7 cellular contexts compared by ENCODE assay signal in the genomic region with DNA sequence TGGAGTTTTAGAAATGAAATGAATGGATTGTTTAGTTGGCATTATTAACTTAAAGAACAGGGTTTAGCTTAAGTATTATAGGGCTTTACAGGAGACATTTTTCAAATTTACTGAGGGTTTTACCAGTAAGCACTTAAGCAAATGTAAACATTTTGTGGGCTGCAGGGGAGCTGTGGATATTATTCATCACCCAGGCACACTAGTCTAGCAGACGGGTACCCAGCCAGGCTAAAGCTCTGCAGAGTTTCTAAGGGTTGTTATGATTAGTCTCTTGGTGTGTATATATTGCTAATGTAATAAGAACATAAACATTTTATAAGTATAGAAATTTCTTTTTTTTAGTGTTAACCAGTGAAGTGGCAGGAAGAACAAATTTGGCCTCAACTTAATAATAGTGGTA. TPM values are rescaled to one million over a fixed set of nuclear protein-coding genes. Genes with fewer than 3 reads are reported as not detected.
"Had no signal": no experiment of that assay in that cellular context is flagged by ENCODE, and none has a peak within 500 bp of the region (broad histone marks: within the 10 kb centered on the region; RNA-seq: fewer than 3 reads in every experiment).

No MANE protein-coding gene starts in this region.

RNA-seq across cellular contexts. Expression of a gene that starts 56.7 kb away (rescaled TPM):
- total RNA-seq: GM23338, H4, H7, HepG2, HFFc6, HT1080, K562 had no signal
- polyA plus RNA-seq: HepG2, K562 had no signal
